12 cellular contexts compared by ENCODE assay signal in the genomic region with DNA sequence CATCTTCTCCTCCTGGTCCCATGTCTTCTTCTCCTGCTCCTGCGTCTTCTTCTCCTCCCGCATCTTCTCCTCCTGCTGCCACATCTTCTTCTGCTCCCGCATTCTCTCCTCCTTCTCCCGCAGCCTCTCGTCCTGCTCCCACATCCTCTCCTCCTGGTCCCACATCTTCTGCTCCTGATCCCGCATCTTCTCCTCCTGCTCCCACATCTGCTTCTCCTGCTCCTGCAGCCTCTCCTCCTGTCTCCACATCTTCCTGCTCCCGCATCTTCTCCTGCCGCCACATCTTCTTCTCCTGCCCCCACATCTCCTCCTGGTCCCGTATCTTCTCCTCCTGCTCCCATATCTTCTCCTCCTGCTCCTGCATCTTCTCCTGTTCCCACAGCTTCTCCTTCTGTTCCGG. TPM values are rescaled to one million over a fixed set of nuclear protein-coding genes. Genes with fewer than 3 reads are reported as not detected.
"Had no signal": no experiment of that assay in that cellular context is flagged by ENCODE, and none has a peak within 500 bp of the region (broad histone marks: within the 10 kb centered on the region; RNA-seq: fewer than 3 reads in every experiment).

No MANE protein-coding gene starts in this region.

- H3K4me1 ChIP-seq: HAP-1 had no signal

- H2AFZ ChIP-seq: GM23248 had no signal

- H3K9me3 ChIP-seq: HAP-1 had no signal

- FAIRE-seq: HepG2 had no signal

- H3K9ac ChIP-seq: GM23248 had no signal

- H3K27ac ChIP-seq: GM23248, HL-60 had no signal

- H3K4me3 ChIP-seq: GM23248, HAP-1 had no signal

- H3K36me3 ChIP-seq: HAP-1 had no signal

- ATAC-seq: HCT116, HepG2 had no signal

- DNase-seq: GM23248, GOT3, H7, HFFc6, KG1 had no signal

RNA-seq across cellular contexts. Expression of a gene that starts 6.4 kb away (rescaled TPM):
- total RNA-seq: GM23248, H4, H7, HepG2, HFFc6, HT1080 had no signal
- polyA plus RNA-seq: GM23248, HepG2, IgD-negative memory B cell had no signal
